Comparison of ENCODE assay signal across 8 cellular contexts in genomic region chr21:42107881-42108553, GRCh38. TPM values are rescaled to one million over a fixed set of nuclear protein-coding genes. Genes with fewer than 3 reads are reported as not detected.
DNase-seq lines count a peak whose midpoint lies in the region; ATAC-seq lines count a peak whose summit lies in the region.

No MANE protein-coding gene starts in this region.

- H3K36me3 ChIP-seq in mucosa of stomach (ENCODE audit: control insufficient read depth, insufficient read depth, low read length), result no peaks in the 10 kb centered on the region

- peaks cover 29% of the 10 kb centered on the region for H3K27me3 Mint-ChIP-seq in stimulated activated memory B cell treated with anti-CD40 and anti-IgM and Interleukin-4, amounts not matched to agents 10 μg/mL and 1 μg/mL and 100 μg/mL, for 72 hours

- DNase-seq in AML-193 (lab: John Stamatoyannopoulos, UW) (peak; percentile 64 to 67), NCI-H345 (lab: John Stamatoyannopoulos, UW) (peak; percentile 57), dermis microvascular lymphatic vessel endothelial cell (ENCODE audit: low read depth in 2 of 2) (peak; percentile 35 to 70)
- peak; percentile 63 for DNase-seq in activated CD4-positive, alpha-beta T cell treated with anti-CD3 and anti-CD28 coated beads, Interleukin-2, amount 50 U/mL, for 1 hour

- no peaks in the 10 kb centered on the region for H3K36me3 Mint-ChIP-seq in stimulated activated memory B cell treated with anti-CD40 and anti-IgM and Interleukin-4, amounts not matched to agents 10 μg/mL and 1 μg/mL and 100 μg/mL, for 72 hours

- H3K4me1 Mint-ChIP-seq in stimulated activated memory B cell treated with anti-CD40 and anti-IgM and Interleukin-4, amounts not matched to agents 10 μg/mL and 1 μg/mL and 100 μg/mL, for 72 hours, result peaks cover 19% of the 10 kb centered on the region

- H3K4me1 ChIP-seq in mucosa of stomach (ENCODE audit: control insufficient read depth, insufficient read depth, low read length), result peaks cover 23% of the 10 kb centered on the region

- H3K4me3 ChIP-seq in mucosa of stomach (ENCODE audit: low read length), result no peak overlapping the region

- peak overlapping the region; percentile 51 for H3K27ac Mint-ChIP-seq in stimulated activated memory B cell treated with anti-CD40 and anti-IgM and Interleukin-4, amounts not matched to agents 10 μg/mL and 1 μg/mL and 100 μg/mL, for 72 hours

- no peaks in the 10 kb centered on the region for H3K9me3 Mint-ChIP-seq in stimulated activated memory B cell treated with anti-CD40 and anti-IgM and Interleukin-4, amounts not matched to agents 10 μg/mL and 1 μg/mL and 100 μg/mL, for 72 hours

- H3K27me3 ChIP-seq in mucosa of stomach (ENCODE audit: control insufficient read depth, insufficient read depth, low read length), result no peaks in the 10 kb centered on the region

- no peaks in the 10 kb centered on the region for H3K9me3 ChIP-seq in mucosa of stomach (ENCODE audit: control insufficient read depth, low read length)

- no peak overlapping the region for H3K4me3 Mint-ChIP-seq in stimulated activated memory B cell treated with anti-CD40 and anti-IgM and Interleukin-4, amounts not matched to agents 10 μg/mL and 1 μg/mL and 100 μg/mL, for 72 hours

- ATAC-seq in GM19023 (IDR thresholded peaks at IDR 0.05; ENCODE audit: unreplicated experiment) (peak; percentile 88), HG03135 (IDR thresholded peaks at IDR 0.05; ENCODE audit: unreplicated experiment) (peak; percentile 63)
- ATAC-seq in stimulated activated memory B cell treated with anti-CD40 and anti-IgM and Interleukin-4, amounts not matched to agents 10 μg/mL and 1 μg/mL and 100 μg/mL, for 72 hours, result peak; percentile 94

- H3K9ac ChIP-seq in mucosa of stomach (ENCODE audit: low read length), result peak overlapping the region; percentile 35

RNA-seq across cellular contexts. Expression of gene UMODL1, which starts 36.9 kb away (rescaled TPM):
- total RNA-seq in dermis microvascular lymphatic vessel endothelial cell, result not detected in 2 replicates
